In the genomic region with DNA sequence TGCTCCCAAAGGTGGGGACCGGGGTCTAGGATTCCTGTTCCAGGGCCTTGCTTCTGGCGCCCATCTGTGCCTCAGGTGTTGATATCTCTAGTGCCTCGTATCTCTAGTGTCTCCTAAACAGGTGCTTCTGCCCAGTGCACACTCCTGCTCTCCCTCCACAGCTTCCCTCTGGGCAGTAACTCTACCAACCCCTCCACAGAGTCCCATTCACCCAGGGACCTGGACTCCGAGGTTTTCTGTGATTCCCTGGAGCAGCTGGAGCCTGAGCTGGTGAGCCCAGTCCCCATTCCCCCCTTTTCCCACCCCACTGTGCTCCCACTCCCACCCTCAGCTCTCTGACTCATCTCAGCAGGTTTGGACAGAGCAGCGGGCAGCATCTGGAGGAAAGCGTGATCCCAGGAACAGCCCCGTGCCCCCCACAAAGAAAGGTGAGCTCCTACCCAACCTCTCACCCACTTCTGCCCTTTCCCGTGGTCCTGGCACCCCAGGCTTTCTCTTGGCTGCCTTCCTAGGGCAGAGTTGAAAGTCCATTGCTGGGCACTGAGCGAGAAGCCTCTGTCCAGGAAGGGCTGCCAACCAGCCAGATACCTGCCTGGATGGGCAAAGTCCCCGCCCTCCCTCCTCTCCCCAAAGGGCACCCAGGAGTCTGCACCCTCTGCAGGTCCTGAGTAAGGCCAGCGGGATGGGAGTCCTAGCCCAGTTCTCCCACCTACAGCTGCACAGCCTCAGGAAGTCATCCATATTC, we compare ENCODE assay signal across 24 cellular contexts. TPM values are rescaled to one million over a fixed set of nuclear protein-coding genes. Genes with fewer than 3 reads are reported as not detected.
DNase-seq lines count a peak whose midpoint lies in the region; ATAC-seq and TF ChIP-seq lines count a peak whose summit lies in the region.
"Had no signal": no experiment of that assay in that cellular context is flagged by ENCODE, and none has a peak within 500 bp of the region (broad histone marks: within the 10 kb centered on the region; RNA-seq: fewer than 3 reads in every experiment).

No MANE protein-coding gene starts in this region.

- H3K9me3 ChIP-seq in CD8-positive, alpha-beta T cell (ENCODE audit: low read length), result no peaks in the 10 kb centered on the region
- H3K9me3 ChIP-seq in liver (ENCODE audit: control insufficient read depth in 4 of 4, low read length in 3 of 4), result no peaks in the 10 kb centered on the region
- H3K9me3 ChIP-seq: BLaER1, neutrophil, prostate gland, testis had no signal

- no peaks in the 10 kb centered on the region for H3K9me3 Mint-ChIP-seq in CD8-positive, alpha-beta T cell
- no peaks in the 10 kb centered on the region for H3K9me3 Mint-ChIP-seq in activated T-helper 1 cell treated with anti-CD3 and anti-CD28 coated beads, Interleukin-12 subunit alpha, Interleukin-12 subunit beta, Interleukin-2, Interleukin-4 antibody, amounts not matched to agents 30 ng/mL and 10 ng/mL and 1 ng/mL, durations not matched to agents 14 hours and 24 hours and 36 hours
- H3K9me3 Mint-ChIP-seq in activated naive CD8-positive, alpha-beta T cell treated with anti-CD3 and anti-CD28 coated beads for 36 hours, result no peaks in the 10 kb centered on the region
- H3K9me3 Mint-ChIP-seq: activated CD8-positive, alpha-beta T cell treated with anti-CD3 and anti-CD28 coated beads for 36 hours had no signal

- POLR2A ChIA-PET in CD8-positive, alpha-beta T cell (lab: Charles Lee), result interaction anchor here (0.6 to 6.9 kb wide), 2 partner anchors 13 to 84 kb away, joined by 3 to 119 read pairs; a partner anchor contains a TSS

- no peak for DNase-seq in CD8-positive, alpha-beta T cell
- no peak for DNase-seq in activated T-helper 1 cell treated with anti-CD3 and anti-CD28 coated beads, Interleukin-12 subunit alpha, Interleukin-12 subunit beta, Interleukin-2, Interleukin-4 antibody, amounts not matched to agents 30 ng/mL and 10 ng/mL and 1 ng/mL, durations not matched to agents 14 hours and 24 hours and 36 hours (ENCODE audit: low spot score)
- DNase-seq in posterior vena cava (ENCODE audit: low spot score), result peak; percentile 50
- no peak for DNase-seq in activated naive CD8-positive, alpha-beta T cell treated with anti-CD3 and anti-CD28 coated beads for 36 hours
- DNase-seq: activated CD8-positive, alpha-beta T cell treated with anti-CD3 and anti-CD28 coated beads for 36 hours; activated effector memory CD4-positive, alpha-beta T cell treated with anti-CD3 and anti-CD28 coated beads, Interleukin-2, amount 50 U/mL, for 16 hours; DMS79; GDM1; NCI-H1436; NCI-H2081 treated with DMSO at 0.1 percent for 48 hours; NCI-H345; NCI-H774; stimulated activated naive CD8-positive, alpha-beta T cell treated with anti-CD3 and anti-CD28 coated beads, Interleukin-15, Interleukin-2, amounts not matched to agents 100 U/mL and 50 U/mL, for 24 hours; testis had no signal

- peak overlapping the region; percentile 17 to 75 for H3K9ac ChIP-seq in liver (ENCODE audit: low read depth in 1 of 2, low read length in 2 of 2)
- H3K9ac ChIP-seq: BLaER1 had no signal

- H3K27me3 ChIP-seq in CD8-positive, alpha-beta T cell (ENCODE audit: insufficient read depth, low read length), result no peaks in the 10 kb centered on the region
- H3K27me3 ChIP-seq in liver (ENCODE audit: control insufficient read depth in 4 of 4, insufficient read depth in 4 of 4, low read length in 3 of 4), result no peaks in the 10 kb centered on the region
- H3K27me3 ChIP-seq: BLaER1, dorsolateral prefrontal cortex, neutrophil, testis had no signal

- 31% methylated on average over 11 of the region's 11 CpGs for WGBS in liver

- H3K4me3 Mint-ChIP-seq in CD8-positive, alpha-beta T cell, result peak overlapping the region; percentile 5
- peak overlapping the region; percentile 15 for H3K4me3 Mint-ChIP-seq in activated T-helper 1 cell treated with anti-CD3 and anti-CD28 coated beads, Interleukin-12 subunit alpha, Interleukin-12 subunit beta, Interleukin-2, Interleukin-4 antibody, amounts not matched to agents 30 ng/mL and 10 ng/mL and 1 ng/mL, durations not matched to agents 14 hours and 24 hours and 36 hours
- H3K4me3 Mint-ChIP-seq in activated naive CD8-positive, alpha-beta T cell treated with anti-CD3 and anti-CD28 coated beads for 36 hours, result no peak overlapping the region
- H3K4me3 Mint-ChIP-seq: activated CD8-positive, alpha-beta T cell treated with anti-CD3 and anti-CD28 coated beads for 36 hours had no signal

- no peaks in the 10 kb centered on the region for H3K27me3 Mint-ChIP-seq in CD8-positive, alpha-beta T cell (ENCODE audit: low read depth)
- H3K27me3 Mint-ChIP-seq in activated T-helper 1 cell treated with anti-CD3 and anti-CD28 coated beads, Interleukin-12 subunit alpha, Interleukin-12 subunit beta, Interleukin-2, Interleukin-4 antibody, amounts not matched to agents 30 ng/mL and 10 ng/mL and 1 ng/mL, durations not matched to agents 14 hours and 24 hours and 36 hours (ENCODE audit: insufficient read depth), result peaks cover 2% of the 10 kb centered on the region
- H3K27me3 Mint-ChIP-seq in activated naive CD8-positive, alpha-beta T cell treated with anti-CD3 and anti-CD28 coated beads for 36 hours, result no peaks in the 10 kb centered on the region
- H3K27me3 Mint-ChIP-seq: activated CD8-positive, alpha-beta T cell treated with anti-CD3 and anti-CD28 coated beads for 36 hours had no signal

- peaks cover 5% of the 10 kb centered on the region for H3K36me3 Mint-ChIP-seq in CD8-positive, alpha-beta T cell
- H3K36me3 Mint-ChIP-seq in activated T-helper 1 cell treated with anti-CD3 and anti-CD28 coated beads, Interleukin-12 subunit alpha, Interleukin-12 subunit beta, Interleukin-2, Interleukin-4 antibody, amounts not matched to agents 30 ng/mL and 10 ng/mL and 1 ng/mL, durations not matched to agents 14 hours and 24 hours and 36 hours (ENCODE audit: low read depth), result peaks cover 4% of the 10 kb centered on the region
- H3K36me3 Mint-ChIP-seq in activated naive CD8-positive, alpha-beta T cell treated with anti-CD3 and anti-CD28 coated beads for 36 hours, result peaks cover 2% of the 10 kb centered on the region

- no peak for ATAC-seq in CD8-positive, alpha-beta T cell
- ATAC-seq in GM18861 (IDR thresholded peaks at IDR 0.05; ENCODE audit: unreplicated experiment) (no peak), GM18505 (IDR thresholded peaks at IDR 0.05; ENCODE audit: unreplicated experiment) (no peak)
- ATAC-seq: activated CD4-positive, CD25-positive, alpha-beta regulatory T cell treated with anti-CD3 and anti-CD28 coated beads, Interleukin-2, amount 50 U/mL, for 24 hours; activated CD8-positive, alpha-beta T cell treated with anti-CD3 and anti-CD28 coated beads for 36 hours; HCT116; stimulated activated naive CD8-positive, alpha-beta T cell treated with anti-CD3 and anti-CD28 coated beads, Interleukin-15, Interleukin-2, amounts not matched to agents 100 U/mL and 50 U/mL, for 24 hours had no signal

- H3K36me3 ChIP-seq in CD8-positive, alpha-beta T cell (ENCODE audit: insufficient read depth, low read length), result no peaks in the 10 kb centered on the region
- peaks cover 2 to 9% (median 7%) of the 10 kb centered on the region in 4 donors for H3K36me3 ChIP-seq in liver (ENCODE audit: control insufficient read depth in 4 of 4, insufficient read depth in 3 of 4, low read depth in 1 of 4, low read length in 3 of 4)
- H3K36me3 ChIP-seq: BLaER1, neutrophil, prostate gland had no signal

- CTCF ChIA-PET in CD8-positive, alpha-beta T cell (lab: Charles Lee), result interaction anchor here (1.1 to 11.8 kb wide), 4 partner anchors 16 to 81 kb away, joined by 4 to 277 read pairs (median 132); a partner anchor contains a TSS

- TF ChIP-seq CTCF in CD8-positive, alpha-beta T cell (IDR thresholded peaks at IDR 0.05), result no peak
- no peak for TF ChIP-seq CTCF in liver (IDR thresholded peaks at IDR 0.05; ENCODE audit: low read depth, low read length, missing input control)

- H3K4me3 ChIP-seq in CD8-positive, alpha-beta T cell (ENCODE audit: low read depth, low read length), result no peak overlapping the region
- H3K4me3 ChIP-seq in liver (ENCODE audit: low read depth in 1 of 3, low read length in 3 of 3), result peak overlapping the region in 2 of 3 donors; percentile 67 to 73
- H3K4me3 ChIP-seq: dorsolateral prefrontal cortex, lung, prostate gland, testis had no signal

- TF ChIP-seq POLR2A in GM18505 (IDR thresholded peaks at IDR 0.05; ENCODE audit: borderline replicate concordance, extremely low read depth, insufficient read depth, insufficient read length), result no peak

- H3K27ac ChIP-seq in CD8-positive, alpha-beta T cell (ENCODE audit: low read depth, low read length), result no peak overlapping the region
- peak overlapping the region; percentile 90 to 91 for H3K27ac ChIP-seq in liver (ENCODE audit: low read depth in 1 of 2, low read length in 2 of 2)
- H3K27ac ChIP-seq: neutrophil, prostate gland, testis had no signal

- H3K27ac Mint-ChIP-seq in CD8-positive, alpha-beta T cell, result no peak overlapping the region
- H3K27ac Mint-ChIP-seq in activated T-helper 1 cell treated with anti-CD3 and anti-CD28 coated beads, Interleukin-12 subunit alpha, Interleukin-12 subunit beta, Interleukin-2, Interleukin-4 antibody, amounts not matched to agents 30 ng/mL and 10 ng/mL and 1 ng/mL, durations not matched to agents 14 hours and 24 hours and 36 hours, result no peak overlapping the region
- H3K27ac Mint-ChIP-seq in activated naive CD8-positive, alpha-beta T cell treated with anti-CD3 and anti-CD28 coated beads for 36 hours, result no peak overlapping the region
- H3K27ac Mint-ChIP-seq: activated CD8-positive, alpha-beta T cell treated with anti-CD3 and anti-CD28 coated beads for 36 hours had no signal

- intact Hi-C loops in CD8-positive, alpha-beta T cell (cut with DNase I, micrococcal nuclease), result loop anchor here in 1 of 2 experiments (2.0 kb wide), 1 partner anchor 125 kb away; a partner anchor contains a TSS
- intact Hi-C loops in activated T-helper 1 cell treated with anti-CD3 and anti-CD28 coated beads, Interleukin-12 subunit alpha, Interleukin-12 subunit beta, Interleukin-2, Interleukin-4 antibody, amounts not matched to agents 30 ng/mL and 10 ng/mL and 1 ng/mL, durations not matched to agents 14 hours and 24 hours and 36 hours (cut with micrococcal nuclease), result loop anchor here (5.0 kb wide), 1 partner anchor 250 kb away; no protein-coding TSS in a partner anchor
- intact Hi-C loops in posterior vena cava (cut with DNase I), result loop anchor here (5.0 to 10.0 kb wide), 3 partner anchors 60 to 247 kb away; a partner anchor contains a TSS

- peaks cover 33% of the 10 kb centered on the region for H3K4me1 Mint-ChIP-seq in CD8-positive, alpha-beta T cell (ENCODE audit: low read depth)
- H3K4me1 Mint-ChIP-seq in activated T-helper 1 cell treated with anti-CD3 and anti-CD28 coated beads, Interleukin-12 subunit alpha, Interleukin-12 subunit beta, Interleukin-2, Interleukin-4 antibody, amounts not matched to agents 30 ng/mL and 10 ng/mL and 1 ng/mL, durations not matched to agents 14 hours and 24 hours and 36 hours (ENCODE audit: low read depth), result peaks cover 15% of the 10 kb centered on the region
- peaks cover 9% of the 10 kb centered on the region for H3K4me1 Mint-ChIP-seq in activated naive CD8-positive, alpha-beta T cell treated with anti-CD3 and anti-CD28 coated beads for 36 hours

- peak; percentile 57 to 59 for TF ChIP-seq RAD21 in liver (IDR thresholded peaks at IDR 0.05)

- peaks cover 12% of the 10 kb centered on the region for H3K4me1 ChIP-seq in CD8-positive, alpha-beta T cell (ENCODE audit: insufficient read depth, low read length)
- H3K4me1 ChIP-seq in liver (ENCODE audit: control insufficient read depth in 4 of 4, insufficient read depth in 4 of 4, low read length in 3 of 4), result peaks cover 2 to 48% (median 36%) of the 10 kb centered on the region in 4 donors

RNA-seq across cellular contexts. Expression of a gene that starts 2.2 kb away (rescaled TPM):
- 10 to 100 TPM; 15.5 to 19.3 TPM for total RNA-seq in CD8-positive, alpha-beta T cell
- total RNA-seq in activated T-helper 1 cell treated with anti-CD3 and anti-CD28 coated beads, Interleukin-12 subunit alpha, Interleukin-12 subunit beta, Interleukin-2, Interleukin-4 antibody, amounts not matched to agents 30 ng/mL and 10 ng/mL and 1 ng/mL, durations not matched to agents 14 hours and 24 hours and 36 hours, result 11.3 and 12.5 TPM in 2 replicates
- total RNA-seq in liver (10 to 100 TPM in 1 of 2 donors, 1 to 10 TPM in 1; 4.4 to 51.4 TPM), posterior vena cava (10 to 100 TPM; 10.8 to 12.9 TPM)
- polyA plus RNA-seq in liver, result 10 to 100 TPM; 43.2 to 46.5 TPM
- total RNA-seq in activated naive CD8-positive, alpha-beta T cell treated with anti-CD3 and anti-CD28 coated beads for 36 hours, result 1 to 10 TPM; 8.6 to 8.9 TPM

RNA-seq across cellular contexts. Expression of a gene that starts 5.4 kb away (rescaled TPM):
- total RNA-seq in CD8-positive, alpha-beta T cell, result 1 to 10 TPM; 2.2 to 4.3 TPM
- 2.4 and 4.3 TPM in 2 replicates for total RNA-seq in activated T-helper 1 cell treated with anti-CD3 and anti-CD28 coated beads, Interleukin-12 subunit alpha, Interleukin-12 subunit beta, Interleukin-2, Interleukin-4 antibody, amounts not matched to agents 30 ng/mL and 10 ng/mL and 1 ng/mL, durations not matched to agents 14 hours and 24 hours and 36 hours
- total RNA-seq in liver, result 1 to 10 TPM in 1 of 2 donors, under 1 TPM in 1; 0.28 to 2.3 TPM
- polyA plus RNA-seq in liver, result 1 to 10 TPM; 1.1 to 1.6 TPM
- total RNA-seq in posterior vena cava, result 10 to 100 TPM; 69.3 to 74.2 TPM
- 1 to 10 TPM; 2.7 to 3.8 TPM for total RNA-seq in activated naive CD8-positive, alpha-beta T cell treated with anti-CD3 and anti-CD28 coated beads for 36 hours

RNA-seq across cellular contexts. Expression of a gene that starts 10.5 kb away (rescaled TPM):
- 10 to 100 TPM; 76.5 to 77.2 TPM for total RNA-seq in CD8-positive, alpha-beta T cell
- 65.9 and 67.9 TPM in 2 replicates for total RNA-seq in activated T-helper 1 cell treated with anti-CD3 and anti-CD28 coated beads, Interleukin-12 subunit alpha, Interleukin-12 subunit beta, Interleukin-2, Interleukin-4 antibody, amounts not matched to agents 30 ng/mL and 10 ng/mL and 1 ng/mL, durations not matched to agents 14 hours and 24 hours and 36 hours
- total RNA-seq in liver, result 10 to 100 TPM; 13.4 to 14.3 TPM
- 10 to 100 TPM in 1 of 2 donors, 1 to 10 TPM in 1; 7.4 to 11.3 TPM for polyA plus RNA-seq in liver
- 10 to 100 TPM; 40.6 to 46.9 TPM for total RNA-seq in posterior vena cava
- total RNA-seq in activated naive CD8-positive, alpha-beta T cell treated with anti-CD3 and anti-CD28 coated beads for 36 hours, result 10 to 100 TPM; 36.0 to 36.5 TPM

RNA-seq across cellular contexts. Expression of a gene that starts 23.9 kb away (rescaled TPM):
- total RNA-seq in CD8-positive, alpha-beta T cell, result 1 to 10 TPM; 1.2 to 1.4 TPM
- 6.7 and 7.1 TPM in 2 replicates for total RNA-seq in activated T-helper 1 cell treated with anti-CD3 and anti-CD28 coated beads, Interleukin-12 subunit alpha, Interleukin-12 subunit beta, Interleukin-2, Interleukin-4 antibody, amounts not matched to agents 30 ng/mL and 10 ng/mL and 1 ng/mL, durations not matched to agents 14 hours and 24 hours and 36 hours
- total RNA-seq in liver (1 to 10 TPM; 3.5 to 4.8 TPM), posterior vena cava (1 to 10 TPM; 1.6 to 3.0 TPM)
- 10 to 100 TPM in 1 of 2 donors, 1 to 10 TPM in 1; 6.1 to 10.7 TPM for polyA plus RNA-seq in liver
- 1 to 10 TPM; 4.8 to 5.6 TPM for total RNA-seq in activated naive CD8-positive, alpha-beta T cell treated with anti-CD3 and anti-CD28 coated beads for 36 hours

Comparison
In these comparisons a context has a peak if more than half of its experiments do, and no peak if none do; other contexts are left out.
1. RNA of a gene that starts 5.4 kb away (total RNA-seq): 69.3 to 74.2 TPM in posterior vena cava; 2.2 to 4.3 TPM in CD8-positive, alpha-beta T cell, 2.7 to 3.8 TPM in activated naive CD8-positive, alpha-beta T cell treated with anti-CD3 and anti-CD28 coated beads for 36 hours, 2.4 to 4.3 TPM in activated T-helper 1 cell treated with anti-CD3 and anti-CD28 coated beads, Interleukin-12 subunit alpha, Interleukin-12 subunit beta, Interleukin-2, Interleukin-4 antibody, amounts not matched to agents 30 ng/mL and 10 ng/mL and 1 ng/mL, durations not matched to agents 14 hours and 24 hours and 36 hours and 0.28 to 2.3 TPM in liver; every median in the first group is over 10 times any median in the second.